8 cellular contexts compared by ENCODE assay signal in the genomic region with DNA sequence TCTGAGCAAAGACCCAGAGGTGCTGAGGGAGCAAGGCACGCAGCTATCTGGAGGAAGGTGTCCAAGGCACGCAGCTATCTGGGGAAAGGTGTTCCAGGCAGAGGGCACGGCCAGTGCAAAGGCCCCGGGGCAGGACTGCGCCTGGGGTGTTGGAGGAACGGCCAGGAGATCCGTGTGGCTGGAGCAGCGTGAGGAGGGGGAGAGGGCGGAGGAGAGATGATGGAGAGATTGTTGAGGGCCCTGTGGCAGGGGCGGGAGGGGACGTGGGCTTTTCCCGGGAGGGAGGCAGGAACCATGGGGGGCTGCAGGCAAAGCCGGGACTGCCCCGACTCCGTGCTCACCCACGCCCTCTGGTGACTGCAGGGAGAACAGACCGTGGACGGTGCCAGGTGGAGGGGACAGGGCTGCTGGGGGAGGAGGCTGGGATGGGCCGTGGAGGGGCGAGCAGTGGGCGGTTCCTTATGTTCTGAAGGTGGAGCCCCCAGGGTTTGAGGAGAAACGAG. TPM values are rescaled to one million over a fixed set of nuclear protein-coding genes. Genes with fewer than 3 reads are reported as not detected.
DNase-seq lines count a peak whose midpoint lies in the region; ATAC-seq lines count a peak whose summit lies in the region.

No MANE protein-coding gene starts in this region.

- DNase-seq in NOMO-1 (lab: John Stamatoyannopoulos, UW; ENCODE audit: unreplicated experiment in 2 of 2) (peak; percentile 21 to 42), NOMO-1 treated with DMSO at 0.1 percent for 48 hours (lab: John Stamatoyannopoulos, UW; ENCODE audit: unreplicated experiment) (no peak), SK-MEL-5 (ENCODE audit: low read depth, low spot score) (peak; percentile 52), hepatic stellate cell (ENCODE audit: low spot score) (peak; percentile 76), superior temporal gyrus (ENCODE audit: extremely low spot score) (no peak)
- DNase-seq in activated naive CD4-positive, alpha-beta T cell treated with anti-CD3 and anti-CD28 coated beads, Interleukin-2, amount 50 U/mL, for 16 hours = peak; percentile 59
- DNase-seq in stimulated activated CD4-positive, alpha-beta T cell treated with anti-CD3 and anti-CD28 coated beads, Interleukin-1b, Interleukin-23, amount 100 ng/mL, for 48 hours = peak; percentile 51

- ATAC-seq in GM19035 (IDR thresholded peaks at IDR 0.05; ENCODE audit: unreplicated experiment) = no peak

- in situ Hi-C loops in SK-MEL-5 (cut with HindIII; ENCODE audit: low pct_unique_long_range_greater_than_20kb, low sequenced_read_pairs) = no loop called here

RNA-seq across cellular contexts. Expression of a gene that starts 13.3 kb away (rescaled TPM):
- not detected in 2 replicates for total RNA-seq in SK-MEL-5 (2014; rRNA removed; shearing (Covaris generic))
- polyA plus RNA-seq in SK-MEL-5 (2015; cell fraction: cytosol; rRNA removed) = not detected in 2 replicates
- polyA plus RNA-seq in SK-MEL-5 (2015; cell fraction: nucleus; rRNA removed) = not detected in 2 replicates

RNA-seq across cellular contexts. Expression of a gene that starts 28.9 kb away (rescaled TPM):
- 4.0 and 4.3 TPM in 2 replicates for total RNA-seq in SK-MEL-5 (2014; rRNA removed; shearing (Covaris generic))
- polyA plus RNA-seq in SK-MEL-5 (2015; cell fraction: cytosol; rRNA removed) = 8.3 and 12.8 TPM in 2 replicates
- 5.1 and 7.3 TPM in 2 replicates for polyA plus RNA-seq in SK-MEL-5 (2015; cell fraction: nucleus; rRNA removed)

RNA-seq across cellular contexts. Expression of a gene that starts 42.4 kb away (rescaled TPM):
- total RNA-seq in SK-MEL-5 (2014; rRNA removed; shearing (Covaris generic)) = not detected in 2 replicates
- not detected in 2 replicates for polyA plus RNA-seq in SK-MEL-5 (2015; cell fraction: cytosol; rRNA removed)
- not detected in 2 replicates for polyA plus RNA-seq in SK-MEL-5 (2015; cell fraction: nucleus; rRNA removed)

RNA-seq across cellular contexts. Expression of a gene that starts 59.6 kb away (rescaled TPM):
- total RNA-seq in SK-MEL-5 (2014; rRNA removed; shearing (Covaris generic)) = 124 and 140 TPM in 2 replicates
- polyA plus RNA-seq in SK-MEL-5 (2015; cell fraction: cytosol; rRNA removed) = 288 and 361 TPM in 2 replicates
- polyA plus RNA-seq in SK-MEL-5 (2015; cell fraction: nucleus; rRNA removed) = 430 and 441 TPM in 2 replicates

Comparison
In these comparisons a context has a peak if more than half of its experiments do, and no peak if none do; other contexts are left out.
1. DNase-seq: peak in NOMO-1 (2 of 2), SK-MEL-5 (single experiment), activated naive CD4-positive, alpha-beta T cell treated with anti-CD3 and anti-CD28 coated beads, Interleukin-2, amount 50 U/mL, for 16 hours (single experiment), hepatic stellate cell (single experiment) and stimulated activated CD4-positive, alpha-beta T cell treated with anti-CD3 and anti-CD28 coated beads, Interleukin-1b, Interleukin-23, amount 100 ng/mL, for 48 hours (single experiment); none in NOMO-1 treated with DMSO at 0.1 percent for 48 hours (single experiment) and superior temporal gyrus (single experiment).